Comparison of ENCODE assay signal across 1 cellular context in genomic region chr6:57313009-57313408, GRCh38.
TF ChIP-seq lines count a peak whose summit lies in the region.

No MANE protein-coding gene starts in this region.

TF ChIP-seq in HepG2, 621 proteins besides CTCF, POLR2A, EP300 and RAD21:
- TF ChIP-seq ZNF235 (CRISPR knock-in tag; IDR thresholded peaks at IDR 0.05; ENCODE audit: borderline replicate concordance) (no peak), ZNF280B (CRISPR knock-in tag; IDR thresholded peaks at IDR 0.05; ENCODE audit: borderline replicate concordance) (no peak), ZNF589 (CRISPR knock-in tag; conservative IDR thresholded peaks at IDR 0.05) (no peak), ZNF576 (CRISPR knock-in tag; IDR thresholded peaks at IDR 0.05) (no peak), ZFP62 (CRISPR knock-in tag; IDR thresholded peaks at IDR 0.05) (no peak)
